Comparison of ENCODE assay signal across 1 cellular context in genomic region chr17:7186241-7186640, GRCh38.
TF ChIP-seq lines count a peak whose summit lies in the region.

No MANE protein-coding gene starts in this region.

TF ChIP-seq in K562, 482 proteins besides CTCF, POLR2A, EP300 and RAD21:
- no peak for TF ChIP-seq ZNF184 (CRISPR knock-in tag; IDR thresholded peaks at IDR 0.05)
- TF ChIP-seq BACH1 (tag; IDR thresholded peaks at IDR 0.05): no peak
- TF ChIP-seq BCOR (IDR thresholded peaks at IDR 0.05): peak; percentile 49; the same call in 1 of the 2 replicates
- peak in 1 of 2 experiments; percentile 47; a peak in 1 of 4 replicates for TF ChIP-seq RCOR1 (IDR thresholded peaks at IDR 0.05; ENCODE audit: borderline replicate concordance in 1 of 2, low read depth in 2 of 2, low read length in 2 of 2)
- 0 out of 3 replicates have a peak, but pooled peaks of 1 of the 2 experiments have one; percentile 22 for TF ChIP-seq CBX3 (IDR thresholded peaks at IDR 0.05; ENCODE audit: borderline replicate concordance in 1 of 2, low read length in 2 of 2)
- TF ChIP-seq SMC3 (conservative IDR thresholded peaks at IDR 0.05; ENCODE audit: insufficient read depth, low read depth, low read length): 0 out of 2 replicates have a peak, but pooled peaks have one; percentile 11
- no peak for TF ChIP-seq BCLAF1 (IDR thresholded peaks at IDR 0.05; ENCODE audit: borderline replicate concordance in 1 of 2, control insufficient read depth in 1 of 2, low read depth in 2 of 2, low read length in 1 of 2)
- TF ChIP-seq ESRRA (IDR thresholded peaks at IDR 0.05; ENCODE audit: borderline replicate concordance, low read depth): peak; percentile 91
- peak; percentile 88 for TF ChIP-seq RBM25 (IDR thresholded peaks at IDR 0.05; ENCODE audit: low read depth, low read length, severe bottlenecking)
- no peak for TF ChIP-seq DACH1 (IDR thresholded peaks at IDR 0.05; ENCODE audit: partially characterized antibody)
- peak; percentile 25 to 36; a peak in 2 of 4 replicates for TF ChIP-seq KDM1A (IDR thresholded peaks at IDR 0.05)
- TF ChIP-seq POLR2G (IDR thresholded peaks at IDR 0.05; ENCODE audit: low read depth, low read length): no peak
